8 cellular contexts compared by ENCODE assay signal in the genomic region with DNA sequence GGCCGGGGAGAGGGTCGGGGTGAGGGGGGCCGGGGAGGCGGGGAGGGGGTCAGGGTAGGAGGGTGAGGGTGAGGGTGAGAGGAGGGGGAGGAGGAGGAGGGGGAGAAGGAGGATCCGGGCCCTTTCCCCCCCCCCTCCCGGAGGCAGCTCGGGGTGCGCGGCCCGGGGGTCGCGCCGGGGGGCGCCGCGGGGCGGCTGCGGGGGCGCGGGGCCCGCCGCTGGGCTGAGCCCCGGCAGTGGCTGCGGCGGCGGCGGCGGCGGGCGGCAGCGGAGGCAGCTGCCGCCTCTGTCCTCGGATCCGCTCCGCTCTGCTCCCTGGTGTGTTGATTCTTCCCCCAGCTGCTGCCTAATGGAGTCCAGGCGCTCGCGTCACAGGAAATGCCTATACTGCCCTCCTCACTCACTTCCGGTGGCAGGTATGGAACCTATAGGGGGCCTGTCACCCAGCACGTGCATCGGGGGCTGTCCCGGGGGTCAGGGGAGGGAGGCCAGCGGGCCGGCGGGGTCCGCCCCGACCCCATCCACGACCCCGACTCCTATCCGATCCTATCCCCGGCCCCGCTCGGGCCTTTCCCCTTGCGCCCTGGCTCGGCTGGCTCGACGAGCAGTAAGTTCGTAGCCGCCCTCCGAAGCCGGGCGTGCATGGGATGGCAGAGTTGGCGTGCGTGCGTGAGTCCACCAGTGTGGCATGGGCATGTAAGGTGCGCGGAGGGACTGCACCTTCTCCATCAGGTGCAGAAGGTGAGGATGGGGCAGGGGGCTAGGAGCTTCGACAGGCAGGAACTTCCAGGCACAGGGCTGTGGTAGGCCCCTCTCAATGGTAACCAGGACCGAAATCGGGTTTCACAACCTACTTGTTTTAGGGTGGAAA.
DNase-seq lines count a peak whose midpoint lies in the region; ATAC-seq and TF ChIP-seq lines count a peak whose summit lies in the region.

WDR26 (minus strand) TSS at position 351 of the 871 bp plus-strand sequence.

- DNase-seq in AG09309 (ENCODE audit: low read depth) (no peak), NCI-H345 treated with DMSO at 0.1 percent for 48 hours (lab: John Stamatoyannopoulos, UW; ENCODE audit: unreplicated experiment) (peak; percentile 87), caudate nucleus (lab: John Stamatoyannopoulos, UW) (peak in 59 of 61 donors; percentile 18 to 95 (median 78)), iris pigment epithelial cell (ENCODE audit: low read depth) (peak; percentile 80)
- DNase-seq in activated CD4-positive, CD25-positive, alpha-beta regulatory T cell (lab: John Stamatoyannopoulos, UW), result peak; percentile 52 to 67 (median 65)
- DNase-seq in stimulated activated CD4-positive, alpha-beta T cell treated with anti-CD3 and anti-CD28 coated beads, Interleukin-12 subunit alpha, Interleukin-12 subunit beta, amount 100 ng/mL, for 4 hours, result peak; percentile 71

- H3K4me3 ChIP-seq in AG09309 (ENCODE audit: control insufficient read depth, low read depth, low read length), result peak within 1 kb of the TSS; percentile 92

- peak within 1 kb of the TSS; percentile 95 for H3K27ac ChIP-seq in caudate nucleus (ENCODE audit: low read depth, low read length)

- peak; percentile 91 for ATAC-seq in GM18907 (IDR thresholded peaks at IDR 0.05; ENCODE audit: unreplicated experiment)
- ATAC-seq in HG03135 (IDR thresholded peaks at IDR 0.05; ENCODE audit: unreplicated experiment), result peak; percentile 89

- TF ChIP-seq CTCF in AG09309 (IDR thresholded peaks at IDR 0.05; ENCODE audit: control insufficient read depth, insufficient read depth, low read depth, low read length, missing control alignments), result no peak
